ENCODE assay signal across 19 cellular contexts in the genomic region with DNA sequence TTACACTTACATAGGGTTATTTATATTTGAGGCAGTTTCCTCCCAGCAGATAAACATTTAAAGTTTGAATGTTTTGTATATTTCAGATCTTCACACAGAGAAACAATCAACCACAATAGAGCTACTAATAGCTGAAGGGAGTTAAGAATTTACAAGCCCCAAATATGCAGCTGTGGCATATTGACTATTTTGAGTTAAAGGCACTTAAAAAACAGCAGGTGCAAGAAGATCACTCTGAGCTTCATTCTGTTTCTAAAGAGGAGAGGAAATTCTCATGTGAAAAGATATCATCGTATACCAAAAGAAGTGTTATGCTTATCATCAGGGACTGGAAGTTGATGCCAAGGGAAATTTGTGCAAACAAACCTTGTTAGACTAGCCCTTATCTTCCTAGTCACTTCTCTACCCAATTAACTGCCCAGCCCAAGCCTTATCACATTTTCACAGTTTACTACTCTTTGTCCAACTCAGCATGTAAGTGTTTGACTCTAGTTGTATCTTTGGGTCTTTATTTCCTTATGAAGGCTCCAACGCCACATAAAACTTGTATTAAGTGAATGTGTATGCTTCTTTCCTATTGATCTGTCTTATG.
"Had no signal": no experiment of that assay in that cellular context is flagged by ENCODE, and none has a peak within 500 bp of the region (broad histone marks: within the 10 kb centered on the region; RNA-seq: fewer than 3 reads in every experiment).

No MANE protein-coding gene starts in this region.

- H3K36me3 ChIP-seq: left ventricle myocardium inferior, prostate gland, upper lobe of right lung had no signal

- H3K4me3 ChIP-seq: body of pancreas, left ventricle myocardium inferior, prostate gland, smooth muscle cell, testis, upper lobe of right lung had no signal

- H3K4me1 ChIP-seq: prostate gland, testis had no signal

- DNase-seq: activated CD4-positive, CD25-positive, alpha-beta regulatory T cell treated with anti-CD3 and anti-CD28 coated beads, Interleukin-2, amount 50 U/mL, for 72 hours; activated T-cell treated with anti-CD3 and anti-CD28 coated beads, Interleukin-2, amount 50 U/mL, for 24 hours; amygdala; caudate nucleus; cortex of kidney; effector CD4-positive, alpha-beta T cell; foreskin fibroblast; hypothalamus; kidney; left ventricle myocardium inferior; nephron progenitor cell; occipital lobe; right cardiac atrium; stimulated activated naive CD8-positive, alpha-beta T cell treated with anti-CD3 and anti-CD28 coated beads, Interleukin-15, amount 100 ng/mL, for 72 hours; testis; upper lobe of right lung had no signal

- ATAC-seq: body of pancreas; right cardiac atrium; stimulated activated naive CD8-positive, alpha-beta T cell treated with anti-CD3 and anti-CD28 coated beads, Interleukin-15, amount 100 ng/mL, for 72 hours; upper lobe of right lung had no signal

- H3K9me3 ChIP-seq: body of pancreas, left ventricle myocardium inferior, prostate gland, testis, upper lobe of right lung had no signal

- H3K27me3 ChIP-seq: body of pancreas, testis, upper lobe of right lung had no signal

- H3K27ac ChIP-seq: body of pancreas, left ventricle myocardium inferior, prostate gland, testis, upper lobe of right lung had no signal
